Comparison of ENCODE assay signal across 28 cellular contexts in genomic region chr14:29601559-29602109, GRCh38.
DNase-seq lines count a peak whose midpoint lies in the region; ATAC-seq and TF ChIP-seq lines count a peak whose summit lies in the region.
"Had no signal": no experiment of that assay in that cellular context is flagged by ENCODE, and none has a peak within 500 bp of the region (broad histone marks: within the 10 kb centered on the region; RNA-seq: fewer than 3 reads in every experiment).

No MANE protein-coding gene starts in this region.

- H3K27me3 Mint-ChIP-seq in natural killer cell treated with Interleukin-12 subunit alpha and Interleukin-12 subunit beta and Interleukin-15 and Interleukin-18, amount 100 ng/mL, for 72 hours: no peaks in the 10 kb centered on the region
- H3K27me3 Mint-ChIP-seq: activated naive CD4-positive, alpha-beta T cell treated with anti-CD3 and anti-CD28 coated beads, Interleukin-2, amount 10 ng/mL, durations not matched to agents 7 days and 5 days; B cell; naive thymus-derived CD4-positive, alpha-beta T cell had no signal

- H4K91ac ChIP-seq in mesenchymal stem cell (ENCODE audit: low read length): no peak overlapping the region

- DNase-seq in GM23248: peak; percentile 4
- DNase-seq in WERI-Rb-1: peak; percentile 9
- peak; percentile 75 for DNase-seq in fibroblast of mammary gland (ENCODE audit: low read depth)
- peak; percentile 8 for DNase-seq in mesenchymal stem cell
- DNase-seq in activated T-cell treated with anti-CD3 and anti-CD28 coated beads, Interleukin-2, amount 50 U/mL, for 1 hour: no peak
- DNase-seq in natural killer cell treated with Interleukin-12 subunit alpha and Interleukin-12 subunit beta and Interleukin-15 and Interleukin-18, amount 100 ng/mL, for 72 hours (ENCODE audit: low spot score): no peak
- DNase-seq: activated CD4-positive, alpha-beta T cell treated with anti-CD3 and anti-CD28 coated beads, Interleukin-2, amount 50 U/mL, for 48 hours; activated CD4-positive, CD25-positive, alpha-beta regulatory T cell; activated naive CD4-positive, alpha-beta T cell treated with anti-CD3 and anti-CD28 coated beads, Interleukin-2, amount 10 ng/mL, durations not matched to agents 7 days and 5 days; amniotic stem cell; CD8-positive, alpha-beta T cell; midbrain; naive thymus-derived CD4-positive, alpha-beta T cell; NCI-H1048; NCI-H1694 treated with DMSO at 0.1 percent for 48 hours; NCI-H69; ovary; SJCRH30; stimulated activated CD4-positive, alpha-beta T cell treated with anti-CD3 and anti-CD28 coated beads, Interleukin-2, amount 100 ng/mL, for 48 hours; trophoblast cell had no signal

- ATAC-seq in HG02759 (IDR thresholded peaks at IDR 0.05; ENCODE audit: unreplicated experiment): no peak
- ATAC-seq in GM18505 (IDR thresholded peaks at IDR 0.05; ENCODE audit: unreplicated experiment): no peak
- no peak for ATAC-seq in natural killer cell treated with Interleukin-12 subunit alpha and Interleukin-12 subunit beta and Interleukin-15 and Interleukin-18, amount 100 ng/mL, for 72 hours
- ATAC-seq: CD8-positive, alpha-beta T cell; naive thymus-derived CD4-positive, alpha-beta T cell had no signal

- no peaks in the 10 kb centered on the region for H3K79me2 ChIP-seq in GM23248 (ENCODE audit: insufficient read depth)

- H3K4me2 ChIP-seq in GM23248 (ENCODE audit: unreplicated experiment) (no peak overlapping the region), mesenchymal stem cell (ENCODE audit: low read length, poor library complexity, severe bottlenecking) (no peak overlapping the region)

- no peak overlapping the region for H3K4me3 ChIP-seq in GM23248
- H3K4me3 ChIP-seq in WERI-Rb-1 (ENCODE audit: low read depth, low read length): no peak overlapping the region
- H3K4me3 ChIP-seq in fibroblast of mammary gland (ENCODE audit: control insufficient read depth, low read depth, low read length): no peak overlapping the region
- H3K4me3 ChIP-seq in mesenchymal stem cell (ENCODE audit: insufficient read depth in 1 of 2, low read depth in 1 of 2, low read length in 2 of 2): no peak overlapping the region
- H3K4me3 ChIP-seq: breast epithelium, coronary artery, esophagus muscularis mucosa, HAP-1, ovary, SJCRH30 had no signal

- no peak overlapping the region for H2BK5ac ChIP-seq in mesenchymal stem cell (ENCODE audit: low read depth, low read length, poor library complexity, severe bottlenecking)

- no peaks in the 10 kb centered on the region for H3K9me2 ChIP-seq in GM23248 (ENCODE audit: insufficient read depth)

- 83 to 87% methylated on average over 5 of the region's 5 CpGs for WGBS in GM23248 (ENCODE audit: low coverage in 1 of 2, low lambda C conversion rate in 2 of 2, missing lambda C conversion rate in 2 of 2), 2 experiments
- 85% methylated on average over 4 of the region's 5 CpGs for WGBS in mesenchymal stem cell

- in situ Hi-C loops in GM23248 (cut with MboI): no loop called here

- peaks cover 6% of the 10 kb centered on the region for H3K36me3 Mint-ChIP-seq in natural killer cell treated with Interleukin-12 subunit alpha and Interleukin-12 subunit beta and Interleukin-15 and Interleukin-18, amount 100 ng/mL, for 72 hours
- H3K36me3 Mint-ChIP-seq: activated naive CD4-positive, alpha-beta T cell treated with anti-CD3 and anti-CD28 coated beads, Interleukin-2, amount 10 ng/mL, durations not matched to agents 7 days and 5 days; CD8-positive, alpha-beta T cell; naive thymus-derived CD4-positive, alpha-beta T cell had no signal

- no peak overlapping the region for H3K4me3 Mint-ChIP-seq in natural killer cell treated with Interleukin-12 subunit alpha and Interleukin-12 subunit beta and Interleukin-15 and Interleukin-18, amount 100 ng/mL, for 72 hours
- H3K4me3 Mint-ChIP-seq: activated naive CD4-positive, alpha-beta T cell treated with anti-CD3 and anti-CD28 coated beads, Interleukin-2, amount 10 ng/mL, durations not matched to agents 7 days and 5 days; activated T-helper 1 cell treated with anti-CD3 and anti-CD28 coated beads, Interleukin-12 subunit alpha, Interleukin-12 subunit beta, Interleukin-2, Interleukin-4 antibody, amounts not matched to agents 30 ng/mL and 10 ng/mL and 1 ng/mL, durations not matched to agents 14 hours and 24 hours and 36 hours; B cell; CD8-positive, alpha-beta T cell; naive thymus-derived CD4-positive, alpha-beta T cell had no signal

- H3K79me1 ChIP-seq in mesenchymal stem cell (replicated peaks; ENCODE audit: low read length, poor library complexity, severe bottlenecking): no peaks in the 10 kb centered on the region

- H2BK120ac ChIP-seq in mesenchymal stem cell (ENCODE audit: low read depth, low read length): no peak overlapping the region

- TF ChIP-seq POLR2A in GM18505 (IDR thresholded peaks at IDR 0.05; ENCODE audit: borderline replicate concordance, extremely low read depth, insufficient read depth, insufficient read length): no peak

- H4K8ac ChIP-seq in mesenchymal stem cell (ENCODE audit: low read length): no peak overlapping the region

- no peak overlapping the region for H3K4ac ChIP-seq in mesenchymal stem cell (ENCODE audit: low read depth in 1 of 2, low read length in 2 of 2)

- peaks cover 17% of the 10 kb centered on the region for H3K36me3 ChIP-seq in GM23248 (ENCODE audit: low read depth)
- H3K36me3 ChIP-seq in WERI-Rb-1: no peaks in the 10 kb centered on the region
- H3K36me3 ChIP-seq in mesenchymal stem cell (ENCODE audit: control insufficient read depth in 1 of 2, insufficient read depth in 2 of 2, low read depth in 1 of 2, low read length in 2 of 2): peaks cover 0 to 11% of the 10 kb centered on the region in 2 experiments
- H3K36me3 ChIP-seq: breast epithelium, HAP-1, ovary, SJCRH30 had no signal

- H3K9me3 ChIP-seq in GM23248 (ENCODE audit: low read depth): no peaks in the 10 kb centered on the region
- no peaks in the 10 kb centered on the region for H3K9me3 ChIP-seq in WERI-Rb-1 (ENCODE audit: severe bottlenecking)
- no peaks in the 10 kb centered on the region for H3K9me3 ChIP-seq in mesenchymal stem cell (ENCODE audit: control insufficient read depth, low read length)
- H3K9me3 ChIP-seq: breast epithelium, esophagus muscularis mucosa, HAP-1, ovary, SJCRH30 had no signal

- H3K9ac ChIP-seq in GM23248: no peak overlapping the region
- H3K9ac ChIP-seq in mesenchymal stem cell (ENCODE audit: low read length): no peak overlapping the region

- H3K4me1 ChIP-seq in GM23248 (ENCODE audit: insufficient read depth) (no peaks in the 10 kb centered on the region), mesenchymal stem cell (ENCODE audit: control insufficient read depth, insufficient read depth, low read depth, low read length) (no peaks in the 10 kb centered on the region)
- H3K4me1 ChIP-seq: breast epithelium, SJCRH30 had no signal

- no peaks in the 10 kb centered on the region for H3K4me1 Mint-ChIP-seq in natural killer cell treated with Interleukin-12 subunit alpha and Interleukin-12 subunit beta and Interleukin-15 and Interleukin-18, amount 100 ng/mL, for 72 hours (ENCODE audit: low read depth in 2 of 2)
- H3K4me1 Mint-ChIP-seq: activated naive CD4-positive, alpha-beta T cell treated with anti-CD3 and anti-CD28 coated beads, Interleukin-2, amount 10 ng/mL, durations not matched to agents 7 days and 5 days; B cell; naive thymus-derived CD4-positive, alpha-beta T cell had no signal

- no peaks in the 10 kb centered on the region for H3F3A ChIP-seq in GM23248 (ENCODE audit: insufficient read depth)

- no peak overlapping the region for H2BK15ac ChIP-seq in mesenchymal stem cell (ENCODE audit: low read depth, poor library complexity, severe bottlenecking)

- no peak overlapping the region for H3K18ac ChIP-seq in mesenchymal stem cell (ENCODE audit: low read depth in 1 of 2, low read length in 2 of 2)

- H3K27ac Mint-ChIP-seq in natural killer cell treated with Interleukin-12 subunit alpha and Interleukin-12 subunit beta and Interleukin-15 and Interleukin-18, amount 100 ng/mL, for 72 hours: no peak overlapping the region
- H3K27ac Mint-ChIP-seq: activated naive CD4-positive, alpha-beta T cell treated with anti-CD3 and anti-CD28 coated beads, Interleukin-2, amount 10 ng/mL, durations not matched to agents 7 days and 5 days; activated T-helper 1 cell treated with anti-CD3 and anti-CD28 coated beads, Interleukin-12 subunit alpha, Interleukin-12 subunit beta, Interleukin-2, Interleukin-4 antibody, amounts not matched to agents 30 ng/mL and 10 ng/mL and 1 ng/mL, durations not matched to agents 14 hours and 24 hours and 36 hours; B cell; CD8-positive, alpha-beta T cell; naive thymus-derived CD4-positive, alpha-beta T cell had no signal

- H3K27me3 ChIP-seq in GM23248 (replicated peaks; ENCODE audit: insufficient read depth) (no peaks in the 10 kb centered on the region), WERI-Rb-1 (ENCODE audit: insufficient read depth, low read depth, severe bottlenecking) (no peaks in the 10 kb centered on the region), mesenchymal stem cell (ENCODE audit: control insufficient read depth in 1 of 2, insufficient read depth in 1 of 2, low read length in 2 of 2) (no peaks in the 10 kb centered on the region)
- H3K27me3 ChIP-seq: breast epithelium, esophagus muscularis mucosa, ovary, SJCRH30 had no signal

- no peak overlapping the region for H2AFZ ChIP-seq in GM23248
- H2AFZ ChIP-seq in mesenchymal stem cell (ENCODE audit: low read depth, low read length): no peak overlapping the region

- TF ChIP-seq CTCF in WERI-Rb-1 (IDR thresholded peaks at IDR 0.05; ENCODE audit: low read depth, low read length) (no peak), fibroblast of mammary gland (conservative IDR thresholded peaks at IDR 0.05; ENCODE audit: control insufficient read depth, insufficient read depth, low read depth, low read length) (no peak)

- no peak overlapping the region for H2BK12ac ChIP-seq in mesenchymal stem cell (ENCODE audit: low read length in 2 of 2)

- H3K27ac ChIP-seq in GM23248: no peak overlapping the region
- peak overlapping the region; percentile 48 for H3K27ac ChIP-seq in WERI-Rb-1
- H3K27ac ChIP-seq in mesenchymal stem cell (ENCODE audit: low read length, poor library complexity, severe bottlenecking): no peak overlapping the region
- H3K27ac ChIP-seq: breast epithelium, coronary artery, esophagus muscularis mucosa, ovary, SJCRH30 had no signal

- H2AK5ac ChIP-seq in mesenchymal stem cell (ENCODE audit: low read length, severe bottlenecking): no peak overlapping the region

- H3K9me3 Mint-ChIP-seq in natural killer cell treated with Interleukin-12 subunit alpha and Interleukin-12 subunit beta and Interleukin-15 and Interleukin-18, amount 100 ng/mL, for 72 hours: peaks cover 12% of the 10 kb centered on the region

- H3K23ac ChIP-seq in mesenchymal stem cell (ENCODE audit: low read length in 2 of 2): no peak overlapping the region

- no peaks in the 10 kb centered on the region for H4K20me1 ChIP-seq in GM23248 (ENCODE audit: insufficient read depth)

- H3K14ac ChIP-seq in mesenchymal stem cell (ENCODE audit: low read length in 2 of 2): no peak overlapping the region

Comparison
In these comparisons a context has a peak if more than half of its experiments do, and no peak if none do; other contexts are left out.
1. DNase-seq: peak in GM23248 (single experiment), WERI-Rb-1 (single experiment), fibroblast of mammary gland (single experiment) and mesenchymal stem cell (single experiment); none in activated T-cell treated with anti-CD3 and anti-CD28 coated beads, Interleukin-2, amount 50 U/mL, for 1 hour (single experiment) and natural killer cell treated with Interleukin-12 subunit alpha and Interleukin-12 subunit beta and Interleukin-15 and Interleukin-18, amount 100 ng/mL, for 72 hours (single experiment).